14 cellular contexts compared by ENCODE assay signal in the genomic region with DNA sequence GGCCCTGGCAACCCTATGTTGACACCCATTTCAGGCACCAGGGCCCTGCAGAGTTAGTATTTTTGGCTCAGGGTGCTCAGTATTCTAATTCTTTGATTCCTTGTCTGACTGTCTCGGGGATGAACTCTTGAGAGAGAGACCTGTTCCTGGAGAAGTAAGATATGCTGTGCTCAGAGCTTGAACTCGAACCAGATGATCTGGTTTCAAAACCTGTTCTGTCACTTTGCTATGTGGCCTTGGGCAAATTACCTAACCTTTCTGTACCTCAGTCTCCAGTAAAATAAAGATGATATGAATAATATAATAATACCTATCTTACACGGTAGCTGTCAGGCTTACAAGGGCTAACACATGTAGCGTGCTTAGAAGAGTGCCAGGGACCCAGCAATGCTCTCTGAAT.
DNase-seq lines count a peak whose midpoint lies in the region; ATAC-seq and TF ChIP-seq lines count a peak whose summit lies in the region.
"Had no signal": no experiment of that assay in that cellular context is flagged by ENCODE, and none has a peak within 500 bp of the region (broad histone marks: within the 10 kb centered on the region; RNA-seq: fewer than 3 reads in every experiment).

No MANE protein-coding gene starts in this region.

- H3K9me3 ChIP-seq in HCT116 (ENCODE audit: control insufficient read depth in 1 of 2, insufficient read depth in 1 of 2, low read depth in 1 of 2, low read length in 2 of 2) (no peaks in the 10 kb centered on the region), ascending aorta (no peaks in the 10 kb centered on the region), left lung (peaks cover 0 to 4% of the 10 kb centered on the region in 2 donors), stomach smooth muscle (ENCODE audit: control insufficient read depth in 2 of 2, low read length in 2 of 2) (peaks cover 0 to 4% of the 10 kb centered on the region in 2 donors)

- no TSS peak for BruUV-seq in HCT116 (replicated peaks; lab: Mats Ljungman, UMichigan)

- DNase-seq in HCT116 (ENCODE audit: low read depth, low spot score) (peak; percentile 23), ascending aorta (ENCODE audit: low spot score in 2 of 2) (no peak), left lung (no peak), NOMO-1 treated with DMSO at 0.1 percent for 48 hours (lab: John Stamatoyannopoulos, UW; ENCODE audit: unreplicated experiment) (no peak), COLO829 (ENCODE audit: low spot score) (no peak), foreskin fibroblast (no peak)
- DNase-seq: activated CD8-positive, alpha-beta T cell treated with anti-CD3 and anti-CD28 coated beads for 36 hours; CD8-positive, alpha-beta T cell; NCI-H1092 treated with DMSO at 0.1 percent for 48 hours; NCI-H345; RPMI8226 had no signal

- no peak for TF ChIP-seq CTCF in HCT116 (IDR thresholded peaks at IDR 0.05 in 2 of 3, conservative IDR thresholded peaks at IDR 0.05 in 1 of 3; ENCODE audit: borderline replicate concordance in 1 of 3, insufficient read depth in 1 of 3, low read depth in 2 of 3, low read length in 2 of 3)
- no peak for TF ChIP-seq CTCF in ascending aorta (IDR thresholded peaks at IDR 0.05)
- TF ChIP-seq CTCF in left lung (IDR thresholded peaks at IDR 0.05): no peak
- TF ChIP-seq CTCF in foreskin fibroblast (IDR thresholded peaks at IDR 0.05; ENCODE audit: low read depth, low read length): no peak

- H3K9me2 ChIP-seq in HCT116 (ENCODE audit: insufficient read depth): no peaks in the 10 kb centered on the region

- no peaks in the 10 kb centered on the region for H3K79me2 ChIP-seq in HCT116 (ENCODE audit: insufficient read depth, low read length)

- no peaks in the 10 kb centered on the region for H3K36me3 ChIP-seq in HCT116 (ENCODE audit: control insufficient read depth in 1 of 2, insufficient read depth in 2 of 2, low read length in 2 of 2)
- no peaks in the 10 kb centered on the region for H3K36me3 ChIP-seq in ascending aorta
- H3K36me3 ChIP-seq in left lung: no peaks in the 10 kb centered on the region
- no peaks in the 10 kb centered on the region for H3K36me3 ChIP-seq in stomach smooth muscle (ENCODE audit: control insufficient read depth in 2 of 2, insufficient read depth in 2 of 2, low read length in 2 of 2)
- H3K36me3 ChIP-seq: cardiac muscle cell had no signal

- RAD21 ChIA-PET in HCT116 (lab: Charles Lee; ENCODE audit: low non-redundant PET in 1 of 2, low total read pairs in 2 of 2, uncharacterized antibody in 2 of 2, unreplicated experiment in 2 of 2): no interaction called here

- no peak for TF ChIP-seq POLR2A in HCT116 (IDR thresholded peaks at IDR 0.05; ENCODE audit: borderline replicate concordance, extremely low read depth, insufficient read depth, insufficient read length)

- TF ChIP-seq RAD21 in HCT116 (IDR thresholded peaks at IDR 0.05; ENCODE audit: low read depth): no peak; the same call in 1 of the 2 replicates

- peaks cover 50 to 64% of the 10 kb centered on the region in 2 experiments for H3K4me1 ChIP-seq in HCT116 (ENCODE audit: control insufficient read depth in 1 of 2, insufficient read depth in 2 of 2, low read length in 2 of 2)
- H3K4me1 ChIP-seq in ascending aorta: peaks cover 21 to 23% of the 10 kb centered on the region in 2 donors
- peaks cover 14 to 16% of the 10 kb centered on the region in 2 donors for H3K4me1 ChIP-seq in left lung
- H3K4me1 ChIP-seq in stomach smooth muscle (ENCODE audit: control insufficient read depth, insufficient read depth, low read length): peaks cover 46% of the 10 kb centered on the region

- CTCF ChIA-PET in HCT116 (lab: Charles Lee): no interaction called here

- H4K20me1 ChIP-seq in HCT116 (ENCODE audit: insufficient read depth): no peaks in the 10 kb centered on the region

- H3K4me3 ChIP-seq in HCT116 (replicated peaks in 1 of 2; ENCODE audit: low read depth in 1 of 2, low read length in 2 of 2) (0 out of 4 replicates have a peak overlapping the region, but pooled peaks of 1 of the 2 experiments have one; percentile 6), ascending aorta (no peak overlapping the region), left lung (no peak overlapping the region), stomach smooth muscle (ENCODE audit: low read length in 2 of 2) (no peak overlapping the region), foreskin fibroblast (ENCODE audit: low read depth in 1 of 2, low read length in 2 of 2) (no peak overlapping the region)
- H3K4me3 ChIP-seq: cardiac muscle cell had no signal

- H3K9ac ChIP-seq in HCT116 (ENCODE audit: low read length) (peak overlapping the region; percentile 0), stomach smooth muscle (ENCODE audit: low read length in 2 of 2) (peak overlapping the region; percentile 5 to 66)

- H3K27ac ChIP-seq in HCT116 (ENCODE audit: low read depth, low read length): peak overlapping the region; percentile 67
- H3K27ac ChIP-seq in ascending aorta: peak overlapping the region; percentile 80 to 81
- H3K27ac ChIP-seq in left lung: no peak overlapping the region
- peak overlapping the region; percentile 76 for H3K27ac ChIP-seq in stomach smooth muscle (ENCODE audit: low read length)
- H3K27ac ChIP-seq: cardiac muscle cell had no signal

- H3K27me3 ChIP-seq in HCT116 (ENCODE audit: insufficient read depth, low read length): no peaks in the 10 kb centered on the region
- H3K27me3 ChIP-seq in ascending aorta: no peaks in the 10 kb centered on the region
- no peaks in the 10 kb centered on the region for H3K27me3 ChIP-seq in left lung
- H3K27me3 ChIP-seq in stomach smooth muscle (ENCODE audit: control insufficient read depth in 1 of 2, insufficient read depth in 2 of 2, low read length in 2 of 2): no peaks in the 10 kb centered on the region
- H3K27me3 ChIP-seq: cardiac muscle cell had no signal

- intact Hi-C loops in HCT116 (cut with micrococcal nuclease): no loop called here
- intact Hi-C loops in ascending aorta (cut with DNase I): no loop called here
- intact Hi-C loops in left lung (cut with DNase I): no loop called here

- H2AFZ ChIP-seq in HCT116 (ENCODE audit: low read depth, low read length, poor library complexity, severe bottlenecking): peak overlapping the region; percentile 72

- ATAC-seq in HCT116: peak; percentile 21
- ATAC-seq in left lung: peak; percentile 30
- no peak for ATAC-seq in HG02973 (IDR thresholded peaks at IDR 0.05; ENCODE audit: unreplicated experiment)
- ATAC-seq: activated CD8-positive, alpha-beta T cell treated with anti-CD3 and anti-CD28 coated beads for 36 hours; CD8-positive, alpha-beta T cell had no signal

- peak overlapping the region; percentile 68 for H3K4me2 ChIP-seq in HCT116 (ENCODE audit: low read length)

- POLR2A ChIA-PET in HCT116 (lab: Charles Lee): no interaction called here

TF ChIP-seq in HCT116, 20 proteins besides CTCF, POLR2A, EP300 and RAD21:
- TF ChIP-seq TCF7L2 (IDR thresholded peaks at IDR 0.05; ENCODE audit: borderline replicate concordance, extremely low read depth, insufficient read depth, insufficient read length) (no peak), CEBPB (IDR thresholded peaks at IDR 0.05; ENCODE audit: low read depth) (peak; percentile 63), EZH2 (IDR thresholded peaks at IDR 0.05) (no peak), CBX3 (IDR thresholded peaks at IDR 0.05; ENCODE audit: low read depth) (peak; percentile 54), SP1 (IDR thresholded peaks at IDR 0.05; ENCODE audit: low read depth) (peak; percentile 60), EGR1 (IDR thresholded peaks at IDR 0.05; ENCODE audit: low read depth) (no peak)

Comparison
In these comparisons a context has a peak if more than half of its experiments do, and no peak if none do; other contexts are left out.
1. H3K27ac ChIP-seq: peak in HCT116 (single experiment), ascending aorta (2 of 2) and stomach smooth muscle (single experiment); none in left lung (0 of 2).